1 cellular context compared by ENCODE assay signal in genomic region chr18:50284226-50284885, GRCh38.
TF ChIP-seq lines count a peak whose summit lies in the region.

No MANE protein-coding gene starts in this region.

TF ChIP-seq in endothelial cell of umbilical vein, 7 proteins besides CTCF, POLR2A, EP300 and RAD21:
- TF ChIP-seq EZH2 (IDR thresholded peaks at IDR 0.05; ENCODE audit: borderline replicate concordance, low read depth, low read length, severe bottlenecking): no peak
- TF ChIP-seq MAX (IDR thresholded peaks at IDR 0.05; ENCODE audit: insufficient read depth, insufficient read length): no peak
- TF ChIP-seq POLR2AphosphoS5 (IDR thresholded peaks at IDR 0.05; ENCODE audit: insufficient read depth, low read depth, low read length): no peak
- TF ChIP-seq FOS (IDR thresholded peaks at IDR 0.05; ENCODE audit: borderline replicate concordance, insufficient read depth, low read length): no peak
- no peak for TF ChIP-seq GATA2 (IDR thresholded peaks at IDR 0.05; ENCODE audit: insufficient read depth, insufficient read length, low read depth, low read length)
- no peak for TF ChIP-seq MYC (IDR thresholded peaks at IDR 0.05; ENCODE audit: low read depth, low read length)
- no peak for TF ChIP-seq JUN (IDR thresholded peaks at IDR 0.05; ENCODE audit: borderline replicate concordance, insufficient read depth, insufficient read length, low read depth)
